ENCODE assay signal across 8 cellular contexts in the genomic region with DNA sequence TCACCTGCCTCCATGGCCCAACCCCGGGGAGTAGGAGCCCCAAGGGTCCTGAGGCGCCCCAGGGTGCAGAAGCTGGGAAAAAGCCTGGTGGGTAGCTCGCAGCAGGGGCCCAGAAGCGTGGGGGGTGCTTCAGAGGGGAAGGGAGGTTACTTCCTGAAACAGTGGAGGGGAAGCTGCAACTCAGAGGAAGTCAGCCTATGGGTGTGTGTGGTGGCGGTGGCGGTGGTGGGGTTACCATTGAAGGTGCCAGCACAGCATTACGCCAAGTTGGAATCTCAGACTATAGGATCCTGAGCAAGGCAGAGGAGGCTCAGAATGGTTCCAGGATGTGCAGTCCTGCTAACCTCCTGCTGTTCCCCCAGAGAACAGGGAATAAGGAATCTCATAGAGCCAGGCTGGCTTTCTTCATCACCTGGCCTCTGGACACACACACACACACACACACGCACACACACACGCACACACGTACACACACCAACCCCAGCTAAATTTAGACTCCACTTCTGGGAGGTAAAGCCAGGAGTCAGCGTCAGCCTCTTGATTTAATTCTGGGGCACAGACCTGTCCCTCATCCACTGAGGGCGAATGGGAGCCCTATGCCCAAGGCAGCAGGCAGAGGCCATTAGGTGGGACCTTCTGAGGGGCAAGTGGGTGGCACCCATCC. TPM values are rescaled to one million over a fixed set of nuclear protein-coding genes. Genes with fewer than 3 reads are reported as not detected.
A peak's percentile ranks its signal among the peaks of the same experiment; 100 is the strongest.
DNase-seq lines count a peak whose midpoint lies in the region; ATAC-seq and TF ChIP-seq lines count a peak whose summit lies in the region.

No MANE protein-coding gene starts in this region.

- ATAC-seq in GM21786 (IDR thresholded peaks at IDR 0.05; ENCODE audit: unreplicated experiment) (peak; percentile 6), heart left ventricle (peak; percentile 60 to 76 (median 72)), GM21529 (IDR thresholded peaks at IDR 0.05; ENCODE audit: unreplicated experiment) (no peak), GM18517 (IDR thresholded peaks at IDR 0.05; ENCODE audit: unreplicated experiment) (no peak)

- TF ChIP-seq POLR2A in heart left ventricle (IDR thresholded peaks at IDR 0.05) = no peak
- TF ChIP-seq POLR2A in sigmoid colon (IDR thresholded peaks at IDR 0.05) = no peak

- H3K27ac ChIP-seq in SJCRH30 (peak overlapping the region; percentile 61), heart left ventricle (peak overlapping the region; percentile 97 to 100 (median 100)), sigmoid colon (peak overlapping the region; percentile 98 to 100 (median 99))

- DNase-seq in Ammon's horn (ENCODE audit: low spot score) (peak; percentile 62), SJCRH30 (peak in 1 of 2 experiments; percentile 24), heart left ventricle (peak; percentile 76 to 88 (median 85)), sigmoid colon (peak; percentile 77)
- peak; percentile 66 for DNase-seq in activated naive CD4-positive, alpha-beta T cell treated with anti-CD3 and anti-CD28 coated beads, Interleukin-2, amount 50 U/mL, for 16 hours

- no peaks in the 10 kb centered on the region for H3K27me3 ChIP-seq in SJCRH30
- H3K27me3 ChIP-seq in heart left ventricle = no peaks in the 10 kb centered on the region
- H3K27me3 ChIP-seq in sigmoid colon = no peaks in the 10 kb centered on the region

- H3K9me3 ChIP-seq in SJCRH30 (replicated peaks) (no peaks in the 10 kb centered on the region), heart left ventricle (no peaks in the 10 kb centered on the region), sigmoid colon (no peaks in the 10 kb centered on the region)

- H3K36me3 ChIP-seq in SJCRH30 (peaks cover under 1% of the 10 kb centered on the region; the same call in 1 of the 2 replicates), heart left ventricle (peaks cover 0 to 69% (median 57%) of the 10 kb centered on the region in 9 donors), sigmoid colon (peaks cover 2 to 66% (median 41%) of the 10 kb centered on the region in 4 donors)

- WGBS in heart left ventricle, 4 donors = 29 to 32% (median 31%) methylated on average over 11 to 12 of the region's 12 CpGs
- 18 to 21% methylated on average over 12 of the region's 12 CpGs for WGBS in sigmoid colon, 2 donors

- H3K4me3 ChIP-seq in SJCRH30 = peak overlapping the region; percentile 96
- peak overlapping the region; percentile 67 to 100 (median 92) for H3K4me3 ChIP-seq in heart left ventricle
- peak overlapping the region; percentile 67 to 98 (median 94) for H3K4me3 ChIP-seq in sigmoid colon

- no peak for TF ChIP-seq EP300 in sigmoid colon (IDR thresholded peaks at IDR 0.05)

- TF ChIP-seq CTCF in heart left ventricle (IDR thresholded peaks at IDR 0.05) = no peak
- no peak for TF ChIP-seq CTCF in sigmoid colon (IDR thresholded peaks at IDR 0.05)

- intact Hi-C loops in heart left ventricle (cut with DNase I) = loop anchor here in 8 of 10 donors (1.0 to 10.0 kb wide), 7 partner anchors 22 to 268 kb away; a partner anchor contains a TSS
- intact Hi-C loops in sigmoid colon (cut with DNase I) = loop anchor here (1.0 to 5.0 kb wide), 3 partner anchors 22 to 122 kb away; no protein-coding TSS in a partner anchor

- H3K4me1 ChIP-seq in SJCRH30 = peaks cover 6% of the 10 kb centered on the region; the same call in 1 of the 2 replicates
- peaks cover 0 to 43% (median 29%) of the 10 kb centered on the region in 12 donors for H3K4me1 ChIP-seq in heart left ventricle
- H3K4me1 ChIP-seq in sigmoid colon = peaks cover 0 to 29% (median 19%) of the 10 kb centered on the region in 4 donors

RNA-seq across cellular contexts. Expression of a gene that starts 1.3 kb away (rescaled TPM):
- total RNA-seq in SJCRH30 (2014; rRNA removed; shearing (Covaris generic)) = 18.9 and 26.3 TPM in 2 replicates
- total RNA-seq in heart left ventricle (10 to 100 TPM; 30.5 to 60.7 (median 40.8) TPM), sigmoid colon (10 to 100 TPM; 17.9 to 34.9 (median 23.1) TPM)
- polyA plus RNA-seq in heart left ventricle (10 to 100 TPM; 36.7 to 41.5 TPM), sigmoid colon (10 to 100 TPM in 1 of 3 donors, 1 to 10 TPM in 2; 4.9 to 41.6 (median 9.0) TPM)

RNA-seq across cellular contexts. Expression of a gene that starts 13.1 kb away (rescaled TPM):
- total RNA-seq in SJCRH30 (2014; rRNA removed; shearing (Covaris generic)) = 10.1 and 13.4 TPM in 2 replicates
- total RNA-seq in heart left ventricle (10 to 100 TPM; 11.0 to 27.8 (median 18.8) TPM), sigmoid colon (10 to 100 TPM; 13.7 to 23.3 (median 15.0) TPM)
- polyA plus RNA-seq in heart left ventricle (10 to 100 TPM; 21.4 to 25.4 TPM), sigmoid colon (10 to 100 TPM; 17.8 to 32.9 (median 18.6) TPM)

RNA-seq across cellular contexts. Expression of a gene that starts 18.1 kb away (rescaled TPM):
- 74.4 and 77.2 TPM in 2 replicates for total RNA-seq in SJCRH30 (2014; rRNA removed; shearing (Covaris generic))
- 10 to 100 TPM; 31.6 to 83.9 (median 48.4) TPM for total RNA-seq in heart left ventricle
- polyA plus RNA-seq in heart left ventricle = 100 to 1,000 TPM in 1 of 2 donors, 10 to 100 TPM in 1; 32.5 to 163 TPM
- 10 to 100 TPM; 50.7 to 80.3 (median 76.1) TPM for total RNA-seq in sigmoid colon
- 10 to 100 TPM; 25.7 to 97.5 (median 28.8) TPM for polyA plus RNA-seq in sigmoid colon

RNA-seq across cellular contexts. Expression of a gene that starts 22.4 kb away (rescaled TPM):
- total RNA-seq in SJCRH30 (2014; rRNA removed; shearing (Covaris generic)) = 7.5 and 9.3 TPM in 2 replicates
- total RNA-seq in heart left ventricle (1 to 10 TPM; 2.5 to 7.2 (median 4.5) TPM), sigmoid colon (10 to 100 TPM in 2 of 4 donors, 1 to 10 TPM in 2; 7.9 to 13.8 (median 10.2) TPM)
- polyA plus RNA-seq in heart left ventricle (1 to 10 TPM; 4.8 to 5.7 TPM), sigmoid colon (10 to 100 TPM in 2 of 3 donors, 1 to 10 TPM in 1; 7.9 to 18.0 (median 16.8) TPM)

RNA-seq across cellular contexts. Expression of a gene that starts 22.5 kb away (rescaled TPM):
- 10.1 and 10.8 TPM in 2 replicates for total RNA-seq in SJCRH30 (2014; rRNA removed; shearing (Covaris generic))
- total RNA-seq in heart left ventricle (10 to 100 TPM; 18.1 to 53.9 (median 46.2) TPM), sigmoid colon (10 to 100 TPM; 16.4 to 37.4 (median 19.8) TPM)
- polyA plus RNA-seq in heart left ventricle (1 to 10 TPM; 5.6 to 8.8 TPM), sigmoid colon (1 to 10 TPM; 1.8 to 7.9 (median 3.9) TPM)

Comparison
In these comparisons a context has a peak if more than half of its experiments do, and no peak if none do; other contexts are left out.
1. ATAC-seq: peak in GM21786 (single experiment) and heart left ventricle (4 of 4); none in GM21529 (single experiment) and GM18517 (single experiment).
2. Peak in every context shown above with its lines, with median percentiles within 50 percentile points of each other: H3K27ac ChIP-seq and H3K4me3 ChIP-seq.